1 cellular context compared by ENCODE assay signal in genomic region chr3:112247900-112248299, GRCh38.
TF ChIP-seq lines count a peak whose summit lies in the region.

No MANE protein-coding gene starts in this region.

TF ChIP-seq in GM12878, 131 proteins besides CTCF, POLR2A, EP300 and RAD21 (continued from another document and continues in another):
- TF ChIP-seq, protein P1, sequence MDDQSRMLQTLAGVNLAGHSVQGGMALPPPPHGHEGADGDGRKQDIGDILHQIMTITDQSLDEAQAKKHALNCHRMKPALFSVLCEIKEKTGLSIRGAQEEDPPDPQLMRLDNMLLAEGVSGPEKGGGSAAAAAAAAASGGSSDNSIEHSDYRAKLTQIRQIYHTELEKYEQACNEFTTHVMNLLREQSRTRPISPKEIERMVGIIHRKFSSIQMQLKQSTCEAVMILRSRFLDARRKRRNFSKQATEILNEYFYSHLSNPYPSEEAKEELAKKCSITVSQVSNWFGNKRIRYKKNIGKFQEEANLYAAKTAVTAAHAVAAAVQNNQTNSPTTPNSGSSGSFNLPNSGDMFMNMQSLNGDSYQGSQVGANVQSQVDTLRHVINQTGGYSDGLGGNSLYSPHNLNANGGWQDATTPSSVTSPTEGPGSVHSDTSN (IDR thresholded peaks at IDR 0.05; ENCODE audit: insufficient replicate concordance, low read depth, low read length) = no peak
- TF ChIP-seq ZNF384 (IDR thresholded peaks at IDR 0.05; ENCODE audit: borderline replicate concordance, low read depth, low read length) (no peak), SREBF2 (IDR thresholded peaks at IDR 0.05; ENCODE audit: low read length) (no peak), E4F1 (IDR thresholded peaks at IDR 0.05; ENCODE audit: borderline replicate concordance, partially characterized antibody) (no peak), HDGF (IDR thresholded peaks at IDR 0.05) (no peak), NFYA (IDR thresholded peaks at IDR 0.05; ENCODE audit: borderline replicate concordance, low read depth, low read length) (no peak), STAT3 (IDR thresholded peaks at IDR 0.05; ENCODE audit: low read depth, low read length) (no peak), NFXL1 (IDR thresholded peaks at IDR 0.05; ENCODE audit: borderline replicate concordance) (no peak), BRCA1 (IDR thresholded peaks at IDR 0.05; ENCODE audit: low read depth, low read length) (no peak), MXI1 (IDR thresholded peaks at IDR 0.05; ENCODE audit: low read depth, low read length) (no peak), MEF2B (IDR thresholded peaks at IDR 0.05; ENCODE audit: partially characterized antibody, poor library complexity, severe bottlenecking) (no peak), ZBTB40 (IDR thresholded peaks at IDR 0.05; ENCODE audit: borderline replicate concordance) (no peak), ZNF24 (IDR thresholded peaks at IDR 0.05) (no peak), KDM1A (IDR thresholded peaks at IDR 0.05; ENCODE audit: borderline replicate concordance) (no peak), RUNX3 (IDR thresholded peaks at IDR 0.05; ENCODE audit: low read length) (peak; percentile 79), SPI1 (IDR thresholded peaks at IDR 0.05; ENCODE audit: borderline replicate concordance, insufficient read depth, low read depth, low read length) (no peak), HDAC6 (IDR thresholded peaks at IDR 0.05; ENCODE audit: unreplicated experiment) (no peak), ZNF217 (IDR thresholded peaks at IDR 0.05) (no peak), CEBPB (IDR thresholded peaks at IDR 0.05; ENCODE audit: borderline replicate concordance in 1 of 2, low read depth in 2 of 2, low read length in 2 of 2) (no peak), NBN (IDR thresholded peaks at IDR 0.05) (no peak), CREM (IDR thresholded peaks at IDR 0.05; ENCODE audit: low read depth) (no peak), NR2C2 (IDR thresholded peaks at IDR 0.05; ENCODE audit: borderline replicate concordance, control insufficient read depth, insufficient read length, low read depth) (no peak), LARP7 (IDR thresholded peaks at IDR 0.05) (no peak), MEF2A (IDR thresholded peaks at IDR 0.05; ENCODE audit: insufficient read depth, low read depth, low read length) (peak; percentile 88), ZBED1 (IDR thresholded peaks at IDR 0.05; ENCODE audit: borderline replicate concordance) (no peak), BMI1 (IDR thresholded peaks at IDR 0.05; ENCODE audit: borderline replicate concordance) (no peak), SMAD5 (IDR thresholded peaks at IDR 0.05; ENCODE audit: low read depth) (no peak), TAF1 (IDR thresholded peaks at IDR 0.05; ENCODE audit: borderline replicate concordance, low read depth, low read length) (no peak), YBX1 (IDR thresholded peaks at IDR 0.05) (no peak), RELA (IDR thresholded peaks at IDR 0.05; ENCODE audit: borderline replicate concordance, partially characterized antibody) (no peak), PRDM15 (CRISPR knock-in tag; IDR thresholded peaks at IDR 0.05) (no peak), ATF2 (IDR thresholded peaks at IDR 0.05; ENCODE audit: low read length) (peak; percentile 68)
- TF ChIP-seq, protein P2, sequence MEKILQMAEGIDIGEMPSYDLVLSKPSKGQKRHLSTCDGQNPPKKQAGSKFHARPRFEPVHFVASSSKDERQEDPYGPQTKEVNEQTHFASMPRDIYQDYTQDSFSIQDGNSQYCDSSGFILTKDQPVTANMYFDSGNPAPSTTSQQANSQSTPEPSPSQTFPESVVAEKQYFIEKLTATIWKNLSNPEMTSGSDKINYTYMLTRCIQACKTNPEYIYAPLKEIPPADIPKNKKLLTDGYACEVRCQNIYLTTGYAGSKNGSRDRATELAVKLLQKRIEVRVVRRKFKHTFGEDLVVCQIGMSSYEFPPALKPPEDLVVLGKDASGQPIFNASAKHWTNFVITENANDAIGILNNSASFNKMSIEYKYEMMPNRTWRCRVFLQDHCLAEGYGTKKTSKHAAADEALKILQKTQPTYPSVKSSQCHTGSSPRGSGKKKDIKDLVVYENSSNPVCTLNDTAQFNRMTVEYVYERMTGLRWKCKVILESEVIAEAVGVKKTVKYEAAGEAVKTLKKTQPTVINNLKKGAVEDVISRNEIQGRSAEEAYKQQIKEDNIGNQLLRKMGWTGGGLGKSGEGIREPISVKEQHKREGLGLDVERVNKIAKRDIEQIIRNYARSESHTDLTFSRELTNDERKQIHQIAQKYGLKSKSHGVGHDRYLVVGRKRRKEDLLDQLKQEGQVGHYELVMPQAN (conservative IDR thresholded peaks at IDR 0.05) = no peak
- TF ChIP-seq, protein P3, sequence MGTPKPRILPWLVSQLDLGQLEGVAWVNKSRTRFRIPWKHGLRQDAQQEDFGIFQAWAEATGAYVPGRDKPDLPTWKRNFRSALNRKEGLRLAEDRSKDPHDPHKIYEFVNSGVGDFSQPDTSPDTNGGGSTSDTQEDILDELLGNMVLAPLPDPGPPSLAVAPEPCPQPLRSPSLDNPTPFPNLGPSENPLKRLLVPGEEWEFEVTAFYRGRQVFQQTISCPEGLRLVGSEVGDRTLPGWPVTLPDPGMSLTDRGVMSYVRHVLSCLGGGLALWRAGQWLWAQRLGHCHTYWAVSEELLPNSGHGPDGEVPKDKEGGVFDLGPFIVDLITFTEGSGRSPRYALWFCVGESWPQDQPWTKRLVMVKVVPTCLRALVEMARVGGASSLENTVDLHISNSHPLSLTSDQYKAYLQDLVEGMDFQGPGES (IDR thresholded peaks at IDR 0.05) = no peak
- TF ChIP-seq, protein P4, sequence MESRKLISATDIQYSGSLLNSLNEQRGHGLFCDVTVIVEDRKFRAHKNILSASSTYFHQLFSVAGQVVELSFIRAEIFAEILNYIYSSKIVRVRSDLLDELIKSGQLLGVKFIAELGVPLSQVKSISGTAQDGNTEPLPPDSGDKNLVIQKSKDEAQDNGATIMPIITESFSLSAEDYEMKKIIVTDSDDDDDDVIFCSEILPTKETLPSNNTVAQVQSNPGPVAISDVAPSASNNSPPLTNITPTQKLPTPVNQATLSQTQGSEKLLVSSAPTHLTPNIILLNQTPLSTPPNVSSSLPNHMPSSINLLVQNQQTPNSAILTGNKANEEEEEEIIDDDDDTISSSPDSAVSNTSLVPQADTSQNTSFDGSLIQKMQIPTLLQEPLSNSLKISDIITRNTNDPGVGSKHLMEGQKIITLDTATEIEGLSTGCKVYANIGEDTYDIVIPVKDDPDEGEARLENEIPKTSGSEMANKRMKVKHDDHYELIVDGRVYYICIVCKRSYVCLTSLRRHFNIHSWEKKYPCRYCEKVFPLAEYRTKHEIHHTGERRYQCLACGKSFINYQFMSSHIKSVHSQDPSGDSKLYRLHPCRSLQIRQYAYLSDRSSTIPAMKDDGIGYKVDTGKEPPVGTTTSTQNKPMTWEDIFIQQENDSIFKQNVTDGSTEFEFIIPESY (IDR thresholded peaks at IDR 0.05) = no peak
- TF ChIP-seq, protein P5, sequence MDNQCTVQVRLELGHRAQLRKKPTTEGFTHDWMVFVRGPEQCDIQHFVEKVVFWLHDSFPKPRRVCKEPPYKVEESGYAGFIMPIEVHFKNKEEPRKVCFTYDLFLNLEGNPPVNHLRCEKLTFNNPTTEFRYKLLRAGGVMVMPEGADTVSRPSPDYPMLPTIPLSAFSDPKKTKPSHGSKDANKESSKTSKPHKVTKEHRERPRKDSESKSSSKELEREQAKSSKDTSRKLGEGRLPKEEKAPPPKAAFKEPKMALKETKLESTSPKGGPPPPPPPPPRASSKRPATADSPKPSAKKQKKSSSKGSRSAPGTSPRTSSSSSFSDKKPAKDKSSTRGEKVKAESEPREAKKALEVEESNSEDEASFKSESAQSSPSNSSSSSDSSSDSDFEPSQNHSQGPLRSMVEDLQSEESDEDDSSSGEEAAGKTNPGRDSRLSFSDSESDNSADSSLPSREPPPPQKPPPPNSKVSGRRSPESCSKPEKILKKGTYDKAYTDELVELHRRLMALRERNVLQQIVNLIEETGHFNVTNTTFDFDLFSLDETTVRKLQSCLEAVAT (IDR thresholded peaks at IDR 0.05) = no peak
- TF ChIP-seq, protein P6, sequence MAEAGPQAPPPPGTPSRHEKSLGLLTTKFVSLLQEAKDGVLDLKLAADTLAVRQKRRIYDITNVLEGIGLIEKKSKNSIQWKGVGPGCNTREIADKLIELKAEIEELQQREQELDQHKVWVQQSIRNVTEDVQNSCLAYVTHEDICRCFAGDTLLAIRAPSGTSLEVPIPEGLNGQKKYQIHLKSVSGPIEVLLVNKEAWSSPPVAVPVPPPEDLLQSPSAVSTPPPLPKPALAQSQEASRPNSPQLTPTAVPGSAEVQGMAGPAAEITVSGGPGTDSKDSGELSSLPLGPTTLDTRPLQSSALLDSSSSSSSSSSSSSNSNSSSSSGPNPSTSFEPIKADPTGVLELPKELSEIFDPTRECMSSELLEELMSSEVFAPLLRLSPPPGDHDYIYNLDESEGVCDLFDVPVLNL (IDR thresholded peaks at IDR 0.05; ENCODE audit: low read depth, low read length) = no peak
